In genomic region chr1:55212349-55213028, GRCh38 we compare ENCODE assay signal across 8 cellular contexts. TPM values are rescaled to one million over a fixed set of nuclear protein-coding genes. Genes with fewer than 3 reads are reported as not detected.
DNase-seq lines count a peak whose midpoint lies in the region; ATAC-seq and TF ChIP-seq lines count a peak whose summit lies in the region.

No MANE protein-coding gene starts in this region.

- no peak for DNase-seq in CD4-positive, alpha-beta memory T cell
- DNase-seq in IMR-90 (no peak), astrocyte of the hippocampus (ENCODE audit: low read depth, low spot score) (peak; percentile 31), T1000 (lab: John Stamatoyannopoulos, UW) (no peak)
- peak in 2 of 9 donors; percentile 18 to 23 for DNase-seq in naive thymus-derived CD4-positive, alpha-beta T cell
- DNase-seq in stimulated activated CD4-positive, alpha-beta T cell treated with anti-CD3 and anti-CD28 coated beads, Interleukin-4, amount 100 ng/mL, for 1 hour = no peak

- dilution Hi-C loops in IMR-90 (cut with HindIII; ENCODE audit: low sequenced_read_pairs, unreplicated experiment) = no loop called here

- intact Hi-C loops in CD4-positive, alpha-beta memory T cell (cut with micrococcal nuclease) = loop anchor here (5.0 kb wide), 1 partner anchor 50 kb away; no protein-coding TSS in a partner anchor
- intact Hi-C loops in IMR-90 (cut with micrococcal nuclease) = no loop called here
- intact Hi-C loops in naive thymus-derived CD4-positive, alpha-beta T cell (cut with micrococcal nuclease) = loop anchor here (1.0 to 5.0 kb wide), 5 partner anchors 7 to 72 kb away; no protein-coding TSS in a partner anchor

- H3K14ac ChIP-seq in IMR-90 (replicated peaks; ENCODE audit: low read depth, low read length) = no peak overlapping the region

- H3K27me3 Mint-ChIP-seq in CD4-positive, alpha-beta memory T cell = no peaks in the 10 kb centered on the region
- H3K27me3 Mint-ChIP-seq in naive thymus-derived CD4-positive, alpha-beta T cell = no peaks in the 10 kb centered on the region

- H3K4me3 Mint-ChIP-seq in CD4-positive, alpha-beta memory T cell = peak overlapping the region; percentile 87 to 97 (median 94)
- H3K4me3 Mint-ChIP-seq in naive thymus-derived CD4-positive, alpha-beta T cell = peak overlapping the region; percentile 75 to 96 (median 94)

- peaks cover 11% of the 10 kb centered on the region for H3K9me1 ChIP-seq in IMR-90 (ENCODE audit: insufficient read depth, low read length)

- H2BK5ac ChIP-seq in IMR-90 (ENCODE audit: low read depth, low read length, poor library complexity, severe bottlenecking) = no peak overlapping the region

- no peaks in the 10 kb centered on the region for H3K36me3 ChIP-seq in CD4-positive, alpha-beta memory T cell (ENCODE audit: insufficient read depth, low read length)
- H3K36me3 ChIP-seq in IMR-90 (ENCODE audit: control insufficient read depth, insufficient read depth, low read length) = no peaks in the 10 kb centered on the region
- H3K36me3 ChIP-seq in naive thymus-derived CD4-positive, alpha-beta T cell (ENCODE audit: control insufficient read depth in 2 of 3, insufficient read depth in 3 of 3, low read length in 3 of 3) = peaks cover 0 to 5% (median 0%) of the 10 kb centered on the region in 3 experiments

- H2BK120ac ChIP-seq in IMR-90 (ENCODE audit: low read depth, low read length) = no peak overlapping the region

- peaks cover 51 to 79% (median 71%) of the 10 kb centered on the region in 4 donors for H3K4me1 Mint-ChIP-seq in CD4-positive, alpha-beta memory T cell
- H3K4me1 Mint-ChIP-seq in naive thymus-derived CD4-positive, alpha-beta T cell = peaks cover 58 to 84% (median 71%) of the 10 kb centered on the region in 7 donors

- no peak overlapping the region for H3K4ac ChIP-seq in IMR-90 (ENCODE audit: low read depth, low read length)

- H4K20me1 ChIP-seq in IMR-90 (ENCODE audit: insufficient read depth, low read length) = peaks cover 23% of the 10 kb centered on the region

- ATAC-seq in IMR-90 (ENCODE audit: low read depth) = no peak
- no peak for ATAC-seq in naive thymus-derived CD4-positive, alpha-beta T cell
- ATAC-seq in GM19455 (IDR thresholded peaks at IDR 0.05; ENCODE audit: unreplicated experiment) = no peak
- no peak for ATAC-seq in GM18519 (IDR thresholded peaks at IDR 0.05; ENCODE audit: low FRiP score, unreplicated experiment)

- H2AFZ ChIP-seq in IMR-90 (replicated peaks; ENCODE audit: low read length, poor library complexity) = no peak overlapping the region

- peaks cover 0 to 14% of the 10 kb centered on the region in 2 donors for H3K36me3 Mint-ChIP-seq in CD4-positive, alpha-beta memory T cell
- peaks cover 0 to 6% (median 3%) of the 10 kb centered on the region in 5 donors for H3K36me3 Mint-ChIP-seq in naive thymus-derived CD4-positive, alpha-beta T cell

- no peak for TF ChIP-seq POLR2A in IMR-90 (IDR thresholded peaks at IDR 0.05; ENCODE audit: low read depth, low read length)

- TF ChIP-seq CTCF in IMR-90 (conservative IDR thresholded peaks at IDR 0.05; ENCODE audit: low read depth, low read length) = no peak

- H4K8ac ChIP-seq in IMR-90 (ENCODE audit: low read depth in 2 of 2, low read length in 2 of 2) = no peak overlapping the region

- no peak overlapping the region for H2AK9ac ChIP-seq in IMR-90 (replicated peaks; ENCODE audit: low read depth, low read length, poor library complexity)

- no peak overlapping the region for H3K56ac ChIP-seq in IMR-90 (ENCODE audit: extremely low read depth, insufficient read depth, low read length)

- CTCF ChIA-PET in CD4-positive, alpha-beta memory T cell (lab: Charles Lee; ENCODE audit: partially characterized antibody) = interaction anchor here (0.6 to 1.8 kb wide), 7 partner anchors 17 to 65 kb away, joined by 3 to 5 read pairs (median 3); no protein-coding TSS in a partner anchor
- CTCF ChIA-PET in IMR-90 (lab: Yijun Ruan, JAX) = interaction anchor here (0.7 to 1.2 kb wide), 2 partner anchors 65 to 69 kb away, joined by 3 read pairs; no protein-coding TSS in a partner anchor
- CTCF ChIA-PET in naive thymus-derived CD4-positive, alpha-beta T cell (lab: Charles Lee) = interaction anchor here (1.0 to 1.6 kb wide), 2 partner anchors 60 to 69 kb away, joined by 5 read pairs; no protein-coding TSS in a partner anchor

- no peak for TF ChIP-seq RAD21 in IMR-90 (IDR thresholded peaks at IDR 0.05; ENCODE audit: low read length)

- H4K5ac ChIP-seq in IMR-90 (ENCODE audit: low read depth, low read length) = no peak overlapping the region

- H3K27me3 ChIP-seq in CD4-positive, alpha-beta memory T cell (ENCODE audit: insufficient read depth, low read length) = no peaks in the 10 kb centered on the region
- no peaks in the 10 kb centered on the region for H3K27me3 ChIP-seq in IMR-90 (ENCODE audit: control insufficient read depth, insufficient read depth, low read length)
- no peaks in the 10 kb centered on the region for H3K27me3 ChIP-seq in naive thymus-derived CD4-positive, alpha-beta T cell (ENCODE audit: control insufficient read depth in 2 of 2, insufficient read depth in 2 of 2, low read length in 2 of 2)

- peak overlapping the region; percentile 19 to 81 for H3K4me3 ChIP-seq in CD4-positive, alpha-beta memory T cell (ENCODE audit: low read length in 2 of 2)
- no peak overlapping the region for H3K4me3 ChIP-seq in IMR-90 (ENCODE audit: insufficient read depth, low read depth, low read length)
- H3K4me3 ChIP-seq in naive thymus-derived CD4-positive, alpha-beta T cell (ENCODE audit: low read length) = peak overlapping the region; percentile 66

- H3K9me3 Mint-ChIP-seq in CD4-positive, alpha-beta memory T cell = no peaks in the 10 kb centered on the region
- peaks cover 0 to 2% (median 0%) of the 10 kb centered on the region in 11 donors for H3K9me3 Mint-ChIP-seq in naive thymus-derived CD4-positive, alpha-beta T cell

- no peak overlapping the region for H4K91ac ChIP-seq in IMR-90 (ENCODE audit: insufficient read depth, low read depth, low read length)

- H3K79me1 ChIP-seq in IMR-90 (ENCODE audit: low read depth in 1 of 2, low read length in 2 of 2) = peaks cover 23 to 58% of the 10 kb centered on the region in 2 experiments

- no peaks in the 10 kb centered on the region for H3K9me3 ChIP-seq in CD4-positive, alpha-beta memory T cell (ENCODE audit: control insufficient read depth in 1 of 2, low read length in 2 of 2)
- H3K9me3 ChIP-seq in IMR-90 (ENCODE audit: control insufficient read depth, insufficient read depth, low read length) = no peaks in the 10 kb centered on the region
- no peaks in the 10 kb centered on the region for H3K9me3 ChIP-seq in naive thymus-derived CD4-positive, alpha-beta T cell (ENCODE audit: control insufficient read depth in 2 of 3, low read length in 3 of 3)

- H3K4me1 ChIP-seq in CD4-positive, alpha-beta memory T cell (ENCODE audit: insufficient read depth, low read length) = peaks cover 80% of the 10 kb centered on the region
- peaks cover 9% of the 10 kb centered on the region for H3K4me1 ChIP-seq in IMR-90 (ENCODE audit: control insufficient read depth, insufficient read depth, low read length)
- H3K4me1 ChIP-seq in naive thymus-derived CD4-positive, alpha-beta T cell (ENCODE audit: control insufficient read depth in 2 of 2, insufficient read depth in 2 of 2, low read length in 2 of 2) = peaks cover 40 to 43% of the 10 kb centered on the region in 2 donors

- H2AK5ac ChIP-seq in IMR-90 (ENCODE audit: low read depth, low read length) = no peak overlapping the region

- POLR2A ChIA-PET in CD4-positive, alpha-beta memory T cell (lab: Charles Lee; ENCODE audit: partially characterized antibody) = interaction anchor here (1.1 to 3.4 kb wide), 6 partner anchors 8 to 70 kb away, joined by 3 to 27 read pairs (median 4); no protein-coding TSS in a partner anchor
- POLR2A ChIA-PET in IMR-90 (lab: Charles Lee; ENCODE audit: unreplicated experiment) = no interaction called here
- POLR2A ChIA-PET in naive thymus-derived CD4-positive, alpha-beta T cell (lab: Charles Lee) = interaction anchor here (0.6 to 4.4 kb wide), 10 partner anchors 8 to 105 kb away, joined by 3 to 23 read pairs (median 3); no protein-coding TSS in a partner anchor

- H3K27ac Mint-ChIP-seq in CD4-positive, alpha-beta memory T cell = peak overlapping the region; percentile 89 to 98 (median 91)
- peak overlapping the region; percentile 85 to 98 (median 91) for H3K27ac Mint-ChIP-seq in naive thymus-derived CD4-positive, alpha-beta T cell

- H3K9ac ChIP-seq in IMR-90 (ENCODE audit: low read depth, low read length) = no peak overlapping the region

- H3K4me2 ChIP-seq in IMR-90 (ENCODE audit: low read depth, low read length) = peak overlapping the region; percentile 14

- 100% methylated on average over 1 of the region's 10 CpGs; no CpG with 5 or more reads in 1 of the 2 experiments for WGBS in IMR-90 (ENCODE audit: extremely low coverage in 2 of 2, insufficient read length in 1 of 2), 2 experiments

- no TSS peak for BruUV-seq in IMR-90 (replicated peaks; lab: Mats Ljungman, UMichigan)

- in situ Hi-C loops in IMR-90 (cut with MboI; ENCODE audit: low sequenced_read_pairs) = no loop called here

- no peak overlapping the region for H3K18ac ChIP-seq in IMR-90 (ENCODE audit: low read depth, low read length)

- no peak overlapping the region for H2BK20ac ChIP-seq in IMR-90 (ENCODE audit: low read depth, low read length)

- peak overlapping the region; percentile 21; the same call in 1 of the 2 replicates for H3K23ac ChIP-seq in IMR-90 (ENCODE audit: low read depth, low read length)

- H2BK15ac ChIP-seq in IMR-90 (ENCODE audit: low read depth, low read length) = no peak overlapping the region

- peak overlapping the region; percentile 87 for H3K27ac ChIP-seq in CD4-positive, alpha-beta memory T cell (ENCODE audit: low read depth, low read length)
- no peak overlapping the region for H3K27ac ChIP-seq in IMR-90 (ENCODE audit: insufficient read depth, low read length)
- peak overlapping the region; percentile 93 for H3K27ac ChIP-seq in naive thymus-derived CD4-positive, alpha-beta T cell (ENCODE audit: low read depth, low read length)

TF ChIP-seq in IMR-90, 13 proteins besides CTCF, POLR2A, EP300 and RAD21 (continues in another document):
- TF ChIP-seq FOS (IDR thresholded peaks at IDR 0.05; ENCODE audit: low read depth, low read length) = no peak

RNA-seq across cellular contexts. Expression of gene USP24, which starts 2.7 kb away (rescaled TPM):
- total RNA-seq in CD4-positive, alpha-beta memory T cell = 10 to 100 TPM; 73.2 to 74.2 TPM
- 10 to 100 TPM in 1 of 2 donors, 1 to 10 TPM in 1; 1.6 to 10.9 TPM for polyA plus RNA-seq in CD4-positive, alpha-beta memory T cell
- 34.7 and 36.7 TPM in 2 replicates for total RNA-seq in IMR-90 (2012; rRNA removed)
- 6.4 and 8.4 TPM in 2 replicates for polyA plus RNA-seq in IMR-90 (2012; rRNA removed)
- 1.7 and 3.6 TPM in 2 replicates for polyA plus RNA-seq in IMR-90 (2012; cell fraction: cytosol; rRNA removed)
- 4.9 and 29.1 TPM in 2 replicates for polyA plus RNA-seq in IMR-90 (2012; cell fraction: nucleus; rRNA removed; ENCODE audit: low replicate concordance)
- 10 to 100 TPM; 47.3 to 91.4 (median 75.4) TPM for total RNA-seq in naive thymus-derived CD4-positive, alpha-beta T cell
- polyA plus RNA-seq in naive thymus-derived CD4-positive, alpha-beta T cell = 10 to 100 TPM in 1 of 2 donors, 1 to 10 TPM in 1; 4.7 to 10.3 TPM
